Comparison of ENCODE assay signal across 9 cellular contexts in the genomic region with DNA sequence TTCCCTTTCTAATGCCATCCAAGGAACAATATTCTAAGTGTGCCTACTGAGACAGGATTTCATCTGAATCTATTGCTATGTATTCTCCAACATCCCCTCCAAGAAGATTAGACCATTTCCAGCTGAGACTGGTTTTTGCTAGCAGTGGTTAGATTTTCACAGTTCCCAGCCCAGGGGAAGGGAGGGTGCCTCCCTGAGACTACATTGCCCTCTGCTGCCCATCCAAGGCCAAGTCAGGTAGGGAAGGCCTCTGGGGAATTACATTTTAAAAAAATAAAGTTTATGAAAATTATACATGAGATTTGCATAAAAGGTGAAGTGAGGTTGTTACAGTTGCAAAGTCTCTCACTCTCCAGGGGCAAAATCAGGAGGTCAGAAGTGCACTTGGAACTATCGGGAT. TPM values are rescaled to one million over a fixed set of nuclear protein-coding genes. Genes with fewer than 3 reads are reported as not detected.
DNase-seq lines count a peak whose midpoint lies in the region; ATAC-seq, FAIRE-seq and TF ChIP-seq lines count a peak whose summit lies in the region.
"Had no signal": no experiment of that assay in that cellular context is flagged by ENCODE, and none has a peak within 500 bp of the region (broad histone marks: within the 10 kb centered on the region; RNA-seq: fewer than 3 reads in every experiment).

No MANE protein-coding gene starts in this region.

- no peak overlapping the region for H3K4me3 Mint-ChIP-seq in activated naive CD4-positive, alpha-beta T cell treated with anti-CD3 and anti-CD28 coated beads, Interleukin-2, amount 10 ng/mL, durations not matched to agents 7 days and 5 days

- H3K9me3 Mint-ChIP-seq in activated naive CD4-positive, alpha-beta T cell treated with anti-CD3 and anti-CD28 coated beads, Interleukin-2, amount 10 ng/mL, durations not matched to agents 7 days and 5 days = no peaks in the 10 kb centered on the region

- no peak for TF ChIP-seq POLR2A in A549 (IDR thresholded peaks at IDR 0.05; ENCODE audit: low read length)

- H3K27ac ChIP-seq in A549 (no peak overlapping the region), OCI-LY1 (ENCODE audit: low read depth, low read length, poor library complexity, severe bottlenecking) (peak overlapping the region; percentile 93), hepatocyte (no peak overlapping the region)

- H3K27me3 ChIP-seq in OCI-LY1 (ENCODE audit: insufficient read depth, low read length) = no peaks in the 10 kb centered on the region
- no peaks in the 10 kb centered on the region for H3K27me3 ChIP-seq in hepatocyte

- H4K20me1 ChIP-seq in OCI-LY1 (ENCODE audit: insufficient read depth, low read length) (no peaks in the 10 kb centered on the region), hepatocyte (ENCODE audit: insufficient read depth, poor library complexity, severe bottlenecking) (no peaks in the 10 kb centered on the region)

- H3K27ac Mint-ChIP-seq in activated naive CD4-positive, alpha-beta T cell treated with anti-CD3 and anti-CD28 coated beads, Interleukin-2, amount 10 ng/mL, durations not matched to agents 7 days and 5 days = no peak overlapping the region

- 74% methylated on average over 1 of the region's 1 CpG for WGBS in A549 (ENCODE audit: missing lambda C conversion rate)
- 89% methylated on average over 1 of the region's 1 CpG for WGBS in hepatocyte (ENCODE audit: low lambda C conversion rate, missing lambda C conversion rate)

- no peak for FAIRE-seq in A549 (lab: Jason Lieb, UNC)

- peaks cover 27% of the 10 kb centered on the region for H3K27me3 Mint-ChIP-seq in activated naive CD4-positive, alpha-beta T cell treated with anti-CD3 and anti-CD28 coated beads, Interleukin-2, amount 10 ng/mL, durations not matched to agents 7 days and 5 days

- H3K9me2 ChIP-seq in OCI-LY1 (ENCODE audit: low read depth, low read length) = no peaks in the 10 kb centered on the region
- no peaks in the 10 kb centered on the region for H3K9me2 ChIP-seq in hepatocyte (replicated peaks; ENCODE audit: insufficient read depth)

- peak in 1 of 2 experiments; percentile 40; a peak in 2 of 5 replicates for TF ChIP-seq RAD21 in A549 (conservative IDR thresholded peaks at IDR 0.05 in 1 of 2, IDR thresholded peaks at IDR 0.05 in 1 of 2)

- peaks cover 2% of the 10 kb centered on the region; the same call in 1 of the 2 replicates for H3F3A ChIP-seq in OCI-LY1 (ENCODE audit: insufficient read depth, low read length)

- H2AFZ ChIP-seq in OCI-LY1 (ENCODE audit: low read length) (no peak overlapping the region), hepatocyte (no peak overlapping the region)

- H3K36me3 ChIP-seq in OCI-LY1 (ENCODE audit: insufficient read depth, low read length) (no peaks in the 10 kb centered on the region), hepatocyte (replicated peaks; ENCODE audit: insufficient read depth, low read depth) (no peaks in the 10 kb centered on the region)

- TF ChIP-seq EP300 in A549 (IDR thresholded peaks at IDR 0.05) = no peak

- H3K9me3 ChIP-seq in A549 (peaks cover 4% of the 10 kb centered on the region; the same call in 1 of the 3 replicates), OCI-LY1 (ENCODE audit: low read length) (peaks cover 9% of the 10 kb centered on the region), hepatocyte (ENCODE audit: low read depth) (no peaks in the 10 kb centered on the region)

- H3K79me2 ChIP-seq in OCI-LY1 (ENCODE audit: insufficient read depth, low read length) = no peaks in the 10 kb centered on the region
- H3K79me2 ChIP-seq in hepatocyte = no peaks in the 10 kb centered on the region

- H3K9ac ChIP-seq in OCI-LY1 (ENCODE audit: low read length) = no peak overlapping the region; the same call in 1 of the 2 replicates

- H3K36me3 Mint-ChIP-seq in activated naive CD4-positive, alpha-beta T cell treated with anti-CD3 and anti-CD28 coated beads, Interleukin-2, amount 10 ng/mL, durations not matched to agents 7 days and 5 days = no peaks in the 10 kb centered on the region

- POLR2A ChIA-PET in A549 (lab: Yijun Ruan, JAX) = no interaction called here

- TF ChIP-seq CTCF in A549 (IDR thresholded peaks at IDR 0.05) (peak; percentile 16; the same call in 1 of the 3 replicates), GM12865 (IDR thresholded peaks at IDR 0.05; ENCODE audit: insufficient read depth, low read depth, low read length, missing control alignments) (peak; percentile 26), OCI-LY1 (IDR thresholded peaks at IDR 0.05; ENCODE audit: low read length) (peak; percentile 70), hepatocyte (IDR thresholded peaks at IDR 0.05; ENCODE audit: poor library complexity) (peak; percentile 54)

- ATAC-seq in A549 = peak; percentile 59 to 60; a peak in 3 of 6 replicates
- ATAC-seq in HG03097 (IDR thresholded peaks at IDR 0.05; ENCODE audit: low FRiP score, unreplicated experiment) = no peak
- no peak for ATAC-seq in GM18861 (IDR thresholded peaks at IDR 0.05; ENCODE audit: unreplicated experiment)

- H3K4me1 Mint-ChIP-seq in activated naive CD4-positive, alpha-beta T cell treated with anti-CD3 and anti-CD28 coated beads, Interleukin-2, amount 10 ng/mL, durations not matched to agents 7 days and 5 days = no peaks in the 10 kb centered on the region

- H3K4me1 ChIP-seq in A549 = no peaks in the 10 kb centered on the region
- peaks cover 66% of the 10 kb centered on the region for H3K4me1 ChIP-seq in OCI-LY1 (ENCODE audit: insufficient read depth, low read length, severe bottlenecking)
- no peaks in the 10 kb centered on the region for H3K4me1 ChIP-seq in hepatocyte (ENCODE audit: insufficient read depth)

- H3K4me2 ChIP-seq in A549 (no peak overlapping the region), OCI-LY1 (ENCODE audit: low read length) (peak overlapping the region; percentile 48; the same call in 1 of the 2 replicates), hepatocyte (no peak overlapping the region)

- H3K4me3 ChIP-seq in A549 (no peak overlapping the region), GM12865 (ENCODE audit: low read depth, low read length) (no peak overlapping the region), OCI-LY1 (ENCODE audit: low read depth, low read length, poor library complexity, severe bottlenecking) (peak overlapping the region; percentile 1), hepatocyte (no peak overlapping the region)

- CTCF ChIA-PET in A549 (lab: Yijun Ruan, JAX) = interaction anchor here (1.9 kb wide), 1 partner anchor 9 kb away, joined by 7 read pairs; no protein-coding TSS in a partner anchor
- CTCF ChIA-PET in activated naive CD4-positive, alpha-beta T cell treated with anti-CD3 and anti-CD28 coated beads, Interleukin-2, amount 10 ng/mL, durations not matched to agents 7 days and 5 days (lab: Charles Lee) = no interaction called here

- no peak for DNase-seq in A549 (ENCODE audit: low read depth in 1 of 2, low spot score in 1 of 2)
- DNase-seq in GM12865 (ENCODE audit: low read depth) = peak; percentile 34
- peak; percentile 52 for DNase-seq in hepatocyte (ENCODE audit: low spot score)
- no peak for DNase-seq in 8988T
- DNase-seq in activated naive CD4-positive, alpha-beta T cell treated with anti-CD3 and anti-CD28 coated beads, Interleukin-2, amount 10 ng/mL, durations not matched to agents 7 days and 5 days = no peak
- DNase-seq: activated CD4-positive, alpha-beta T cell treated with anti-CD3 and anti-CD28 coated beads, Interleukin-2, amount 50 U/mL, for 48 hours had no signal

TF ChIP-seq in A549, 52 proteins besides CTCF, POLR2A, EP300 and RAD21 (continues in another document):
- TF ChIP-seq HOXB5 (CRISPR knock-in tag; IDR thresholded peaks at IDR 0.05) (no peak), PHF8 (IDR thresholded peaks at IDR 0.05; ENCODE audit: borderline replicate concordance, low read depth) (no peak), MYC (IDR thresholded peaks at IDR 0.05; ENCODE audit: borderline replicate concordance, low read length) (no peak), NFE2L2 (conservative IDR thresholded peaks at IDR 0.05; ENCODE audit: low read length) (no peak), CHD4 (IDR thresholded peaks at IDR 0.05; ENCODE audit: borderline replicate concordance) (no peak), TP53 (CRISPR knock-in tag; IDR thresholded peaks at IDR 0.05) (no peak), PBX3 (IDR thresholded peaks at IDR 0.05) (no peak), ZSCAN20 (CRISPR knock-in tag; IDR thresholded peaks at IDR 0.05) (no peak), HES2 (IDR thresholded peaks at IDR 0.05) (no peak), NR3C1 (IDR thresholded peaks at IDR 0.05) (no peak), BHLHE40 (IDR thresholded peaks at IDR 0.05; ENCODE audit: low read depth, low read length) (no peak), POLR2AphosphoS2 (conservative IDR thresholded peaks at IDR 0.05; ENCODE audit: low read length) (no peak), SMC3 (IDR thresholded peaks at IDR 0.05) (no peak)

RNA-seq across cellular contexts. Expression of gene SYK, which starts 28.0 kb away (rescaled TPM):
- polyA plus RNA-seq in A549 (2011; rRNA removed) (0.03 and 0.04 TPM in 2 replicates), A549 (2017; fragmentation: RNase III; extraction: RNeasy Plus Mini Kit Qiagen cat#74134 plus additional on column Dnase treatment) (0.01 to 0.03 TPM in 2 of 3 replicates, not detected in the other), hepatocyte (2.2 and 5.1 TPM in 2 replicates)
- polyA plus RNA-seq in A549 (2012; cell fraction: cytosol; rRNA removed) = not detected in 2 replicates
- polyA plus RNA-seq in A549 (2012; cell fraction: nucleus; rRNA removed) = 0.01 TPM in 1 of 2 replicates, not detected in the other
- polyA minus RNA-seq in A549 (2011; rRNA and poly(A)+ RNA removed) = not detected in 2 replicates
- total RNA-seq in hepatocyte = 3.6 and 4.9 TPM in 2 replicates

Comparison
In these comparisons a context has a peak if more than half of its experiments do, and no peak if none do; other contexts are left out.
1. ATAC-seq: peak in A549 (2 of 2); none in HG03097 (single experiment) and GM18861 (single experiment).
2. DNase-seq: peak in GM12865 (single experiment) and hepatocyte (single experiment); none in A549 (0 of 2), 8988T (single experiment) and activated naive CD4-positive, alpha-beta T cell treated with anti-CD3 and anti-CD28 coated beads, Interleukin-2, amount 10 ng/mL, durations not matched to agents 7 days and 5 days (single experiment).
3. CTCF ChIP-seq: peak in every context shown above with its lines; median percentile 70 in OCI-LY1; 54 in hepatocyte; 26 in GM12865; 16 in A549.